ENCODE assay signal across 3 cellular contexts in the genomic region with DNA sequence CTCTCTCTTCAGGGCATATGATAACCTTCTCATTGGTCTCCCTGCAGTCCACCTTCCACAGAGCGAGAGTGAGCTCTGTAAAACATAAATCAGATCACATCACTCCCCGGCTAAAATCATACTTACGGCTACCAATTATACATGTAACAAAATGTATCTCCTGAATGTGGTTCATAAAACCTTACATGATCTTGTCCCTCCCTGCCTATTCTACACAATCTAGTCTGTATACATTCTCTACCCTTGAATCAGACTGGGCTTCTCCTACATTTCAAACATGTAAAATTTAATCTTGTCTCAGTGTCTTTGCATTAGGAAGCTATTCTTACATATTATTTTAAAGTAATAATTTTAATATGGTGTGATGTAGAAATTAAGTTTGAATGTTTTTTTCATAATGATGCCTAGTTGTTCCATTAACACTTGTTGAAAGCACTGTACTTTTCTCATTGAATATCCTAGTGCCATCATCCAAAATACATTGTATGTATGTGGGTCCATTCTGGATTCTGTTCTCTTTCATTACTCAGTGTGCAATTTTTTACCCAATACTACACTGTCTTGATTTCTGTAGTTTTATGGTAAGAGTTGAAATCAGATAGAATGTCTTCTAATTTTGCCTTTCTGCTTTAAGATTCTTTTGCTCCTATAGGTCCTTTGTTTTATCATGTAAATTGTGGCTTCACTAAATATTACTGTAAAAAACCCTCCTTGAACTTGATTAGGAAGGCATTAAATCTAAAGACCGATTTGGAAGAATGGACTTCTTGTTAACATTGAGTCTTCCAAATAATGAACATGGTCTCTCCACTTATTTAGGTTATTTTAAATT.
TF ChIP-seq lines count a peak whose summit lies in the region.

No MANE protein-coding gene starts in this region.

TF ChIP-seq in GM23338, 12 proteins besides CTCF, POLR2A, EP300 and RAD21:
- TF ChIP-seq POLR2AphosphoS5 (IDR thresholded peaks at IDR 0.05; ENCODE audit: low read depth) = peak; percentile 64
- TF ChIP-seq ZNF462 (CRISPR knock-in tag; IDR thresholded peaks at IDR 0.05) = no peak

TF ChIP-seq in WTC11, 78 proteins besides CTCF, POLR2A, EP300 and RAD21:
- TF ChIP-seq SOX15 (CRISPR knock-in tag; IDR thresholded peaks at IDR 0.05) (no peak), ZMAT4 (CRISPR knock-in tag; IDR thresholded peaks at IDR 0.05) (peak; percentile 75; the same call in 1 of the 2 replicates), ZNF416 (CRISPR knock-in tag; IDR thresholded peaks at IDR 0.05) (peak; percentile 65), NFATC4 (CRISPR knock-in tag; IDR thresholded peaks at IDR 0.05) (no peak), ZNF219 (CRISPR knock-in tag; IDR thresholded peaks at IDR 0.05; ENCODE audit: borderline replicate concordance) (no peak), PRRX2 (CRISPR knock-in tag; IDR thresholded peaks at IDR 0.05) (peak; percentile 62; the same call in 1 of the 2 replicates), E2F4 (CRISPR knock-in tag; IDR thresholded peaks at IDR 0.05; ENCODE audit: borderline replicate concordance, low read depth) (no peak), ZNF671 (CRISPR knock-in tag; IDR thresholded peaks at IDR 0.05) (peak; percentile 69; the same call in 1 of the 2 replicates), AR (CRISPR knock-in tag; IDR thresholded peaks at IDR 0.05) (0 out of 2 replicates have a peak, but pooled peaks have one; percentile 3), ZNF425 (CRISPR knock-in tag; conservative IDR thresholded peaks at IDR 0.05) (peak; percentile 38), FOXJ3 (CRISPR knock-in tag; IDR thresholded peaks at IDR 0.05; ENCODE audit: borderline replicate concordance) (no peak), NR3C1 (CRISPR knock-in tag; conservative IDR thresholded peaks at IDR 0.05; ENCODE audit: low read depth) (no peak)

TF ChIP-seq in H1, 55 proteins besides CTCF, POLR2A, EP300 and RAD21:
- TF ChIP-seq SP2 (IDR thresholded peaks at IDR 0.05; ENCODE audit: low read length) = no peak
- peak; percentile 11 for TF ChIP-seq TAF7 (optimal IDR thresholded peaks at IDR 0.05; ENCODE audit: borderline replicate concordance, low read depth, low read length)
- TF ChIP-seq CHD1 (IDR thresholded peaks at IDR 0.05; ENCODE audit: low read depth, low read length) = no peak
- peak; percentile 46 for TF ChIP-seq POLR2AphosphoS5 (IDR thresholded peaks at IDR 0.05; ENCODE audit: low read depth, low read length)
- TF ChIP-seq, protein P1, sequence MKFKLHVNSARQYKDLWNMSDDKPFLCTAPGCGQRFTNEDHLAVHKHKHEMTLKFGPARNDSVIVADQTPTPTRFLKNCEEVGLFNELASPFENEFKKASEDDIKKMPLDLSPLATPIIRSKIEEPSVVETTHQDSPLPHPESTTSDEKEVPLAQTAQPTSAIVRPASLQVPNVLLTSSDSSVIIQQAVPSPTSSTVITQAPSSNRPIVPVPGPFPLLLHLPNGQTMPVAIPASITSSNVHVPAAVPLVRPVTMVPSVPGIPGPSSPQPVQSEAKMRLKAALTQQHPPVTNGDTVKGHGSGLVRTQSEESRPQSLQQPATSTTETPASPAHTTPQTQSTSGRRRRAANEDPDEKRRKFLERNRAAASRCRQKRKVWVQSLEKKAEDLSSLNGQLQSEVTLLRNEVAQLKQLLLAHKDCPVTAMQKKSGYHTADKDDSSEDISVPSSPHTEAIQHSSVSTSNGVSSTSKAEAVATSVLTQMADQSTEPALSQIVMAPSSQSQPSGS (IDR thresholded peaks at IDR 0.05; ENCODE audit: low read length) = no peak
- TF ChIP-seq SAP30 (IDR thresholded peaks at IDR 0.05; ENCODE audit: insufficient read depth, insufficient replicate concordance, low read length) = no peak
TF ChIP-seq in H1: peak in this region for 2.
